ENCODE assay signal across 1 cellular context in the genomic region with DNA sequence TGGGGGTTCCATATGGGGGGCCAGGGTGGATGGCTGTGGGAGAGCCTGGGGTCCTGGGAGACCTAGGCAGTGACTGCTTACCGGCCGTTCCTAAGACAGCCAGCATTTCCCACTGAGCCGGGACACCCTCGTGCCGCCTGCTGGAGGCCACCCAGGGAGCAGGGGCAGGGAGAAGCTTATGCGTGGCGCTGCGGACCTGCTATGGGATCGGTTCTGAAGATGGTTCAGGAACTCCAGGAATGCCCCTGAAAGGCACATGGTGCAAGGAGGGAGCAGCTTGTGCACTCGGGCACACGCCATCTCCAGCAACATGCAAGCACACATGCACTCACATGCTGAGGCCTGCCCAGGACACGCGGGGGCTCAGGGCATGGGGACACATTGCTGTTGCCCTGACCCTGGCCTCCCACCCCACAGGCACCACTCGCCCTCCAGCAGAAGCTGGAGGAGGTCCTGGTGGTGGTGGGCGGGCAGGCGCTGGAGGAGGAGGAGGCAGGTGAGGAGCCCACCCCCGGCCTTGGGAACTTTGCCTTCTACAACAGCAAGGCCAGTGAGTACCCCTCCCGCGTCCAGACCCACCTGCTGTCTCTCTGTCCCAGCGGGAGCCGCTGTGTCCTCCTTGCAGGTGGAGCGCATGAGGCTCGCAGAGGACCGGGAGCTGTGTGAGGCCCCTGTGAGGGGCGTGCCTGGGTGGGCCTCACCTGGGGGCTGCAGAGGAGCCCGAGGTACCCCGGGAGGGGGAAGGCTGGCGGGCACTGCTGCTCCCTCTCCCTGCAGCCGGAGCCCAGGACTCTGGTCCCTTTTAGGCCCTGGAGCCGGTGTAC.
TF ChIP-seq lines count a peak whose summit lies in the region.

No MANE protein-coding gene starts in this region.

TF ChIP-seq in HCT116, 20 proteins besides CTCF, POLR2A, EP300 and RAD21 (continued from another document):
- TF ChIP-seq YY1 (IDR thresholded peaks at IDR 0.05; ENCODE audit: extremely low read depth, insufficient replicate concordance, low read depth, low read length) (no peak), CBX3 (IDR thresholded peaks at IDR 0.05; ENCODE audit: low read depth) (no peak), EGR1 (IDR thresholded peaks at IDR 0.05; ENCODE audit: low read depth) (no peak), ZNF274 (IDR thresholded peaks at IDR 0.05; ENCODE audit: low read depth, low read length) (no peak), SRF (IDR thresholded peaks at IDR 0.05; ENCODE audit: low read depth) (no peak), ELF1 (IDR thresholded peaks at IDR 0.05; ENCODE audit: borderline replicate concordance, low read depth) (no peak)
- TF ChIP-seq, protein P1, sequence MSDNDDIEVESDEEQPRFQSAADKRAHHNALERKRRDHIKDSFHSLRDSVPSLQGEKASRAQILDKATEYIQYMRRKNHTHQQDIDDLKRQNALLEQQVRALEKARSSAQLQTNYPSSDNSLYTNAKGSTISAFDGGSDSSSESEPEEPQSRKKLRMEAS (IDR thresholded peaks at IDR 0.05), result no peak
